8 cellular contexts compared by ENCODE assay signal in genomic region chr6:143427109-143427817, GRCh38. TPM values are rescaled to one million over a fixed set of nuclear protein-coding genes. Genes with fewer than 3 reads are reported as not detected.
A peak's percentile ranks its signal among the peaks of the same experiment; 100 is the strongest.
DNase-seq lines count a peak whose midpoint lies in the region; ATAC-seq and TF ChIP-seq lines count a peak whose summit lies in the region.

No MANE protein-coding gene starts in this region.

- no peaks in the 10 kb centered on the region for H3K4me1 Mint-ChIP-seq in activated B cell treated with CpG ODN at 0.5 μM for 24 hours

- no peak overlapping the region for H3K4me3 ChIP-seq in cardiac fibroblast (replicated peaks in 1 of 2; ENCODE audit: low read depth in 2 of 2, low read length in 2 of 2)

- DNase-seq in AG20443 (ENCODE audit: low spot score) (peak; percentile 90), NCI-H2171 (lab: John Stamatoyannopoulos, UW) (peak; percentile 56), activated B cell treated with CpG ODN at 0.5 μM for 24 hours (peak; percentile 44), cardiac fibroblast (ENCODE audit: low read depth in 2 of 2) (peak; percentile 83 to 87), kidney tubule cell (ENCODE audit: low spot score) (peak; percentile 76)
- DNase-seq in stimulated activated CD4-positive, alpha-beta T cell treated with anti-CD3 and anti-CD28 coated beads, Interleukin-2, amount 100 ng/mL, for 48 hours: peak; percentile 56 to 71

- TF ChIP-seq CTCF in activated B cell treated with CpG ODN at 0.5 μM for 24 hours (IDR thresholded peaks at IDR 0.05) (peak; percentile 58), cardiac fibroblast (IDR thresholded peaks at IDR 0.05; ENCODE audit: low read depth, low read length) (peak; percentile 99)

- CTCF ChIA-PET in activated B cell treated with CpG ODN at 0.5 μM for 24 hours (lab: Charles Lee): interaction anchor here (0.7 to 5.4 kb wide), 17 partner anchors 11 to 954 kb away, joined by 3 to 64 read pairs (median 5); partner anchors contain the start of genes ADAT2 and PEX3

- intact Hi-C loops in activated B cell treated with CpG ODN at 0.5 μM for 24 hours (cut with micrococcal nuclease): loop anchor here (1.0 to 10.0 kb wide), 7 partner anchors 90 to 953 kb away; no protein-coding TSS in a partner anchor

- peaks cover 14% of the 10 kb centered on the region for H3K36me3 Mint-ChIP-seq in activated B cell treated with CpG ODN at 0.5 μM for 24 hours (ENCODE audit: low read depth)

- no peaks in the 10 kb centered on the region for H3K9me3 Mint-ChIP-seq in activated B cell treated with CpG ODN at 0.5 μM for 24 hours

- H3K4me3 Mint-ChIP-seq in activated B cell treated with CpG ODN at 0.5 μM for 24 hours: no peak overlapping the region

- no peaks in the 10 kb centered on the region for H3K27me3 Mint-ChIP-seq in activated B cell treated with CpG ODN at 0.5 μM for 24 hours

- POLR2A ChIA-PET in activated B cell treated with CpG ODN at 0.5 μM for 24 hours (lab: Charles Lee): interaction anchor here (0.6 to 1.1 kb wide), 2 partner anchors 501 to 735 kb away, joined by 3 read pairs; no protein-coding TSS in a partner anchor

- H3K27ac Mint-ChIP-seq in activated B cell treated with CpG ODN at 0.5 μM for 24 hours: no peak overlapping the region

- peak; percentile 99 for ATAC-seq in GM18861 (IDR thresholded peaks at IDR 0.05; ENCODE audit: unreplicated experiment)
- peak; percentile 93 for ATAC-seq in HG03060 (IDR thresholded peaks at IDR 0.05; ENCODE audit: low read depth, unreplicated experiment)
- peak; percentile 100 for ATAC-seq in activated B cell treated with CpG ODN at 0.5 μM for 24 hours (ENCODE audit: low read depth)

RNA-seq across cellular contexts. Expression of gene ADAT2, which starts 23.2 kb away (rescaled TPM):
- 22.4 and 30.2 TPM in 2 replicates for total RNA-seq in activated B cell treated with CpG ODN at 0.5 μM for 24 hours

RNA-seq across cellular contexts. Expression of gene PEX3, which starts 23.3 kb away (rescaled TPM):
- total RNA-seq in activated B cell treated with CpG ODN at 0.5 μM for 24 hours: 21.7 and 26.5 TPM in 2 replicates
